ENCODE assay signal across 29 cellular contexts in genomic region chrX:113634565-113634964, GRCh38.
"Had no signal": no experiment of that assay in that cellular context is flagged by ENCODE, and none has a peak within 500 bp of the region (broad histone marks: within the 10 kb centered on the region; RNA-seq: fewer than 3 reads in every experiment).

No MANE protein-coding gene starts in this region.

- H3K27me3 Mint-ChIP-seq: dendritic cell treated with granulocyte-macrophage colony-stimulating factor and Interleukin-4, amounts not matched to agents 40 ng/mL and 50 ng/mL, for 4 days; effector memory CD8-positive, alpha-beta T cell had no signal

- DNase-seq: colonic mucosa; cortex of kidney; dermis blood vessel endothelial cell; dorsolateral prefrontal cortex; effector CD4-positive, alpha-beta T cell; effector CD8-positive, alpha-beta T cell; effector memory CD4-positive, alpha-beta T cell; effector memory CD8-positive, alpha-beta T cell; endodermal cell; erythroblast; esophagus squamous epithelium; foreskin fibroblast; foreskin keratinocyte; foreskin melanocyte; gastrocnemius medialis; glutamatergic neuron; head of caudate nucleus; heart left ventricle; heart right ventricle had no signal

- H3K4me3 Mint-ChIP-seq: dendritic cell treated with granulocyte-macrophage colony-stimulating factor and Interleukin-4, amounts not matched to agents 40 ng/mL and 50 ng/mL, for 4 days; effector memory CD8-positive, alpha-beta T cell; endodermal cell had no signal

- H3K4me3 ChIP-seq: colonic mucosa, coronary artery, dorsolateral prefrontal cortex, esophagus muscularis mucosa, esophagus squamous epithelium, gastrocnemius medialis, gastroesophageal sphincter, heart left ventricle, heart right ventricle had no signal

- H3K9me3 Mint-ChIP-seq: endodermal cell had no signal

- ATAC-seq: effector memory CD8-positive, alpha-beta T cell; esophagus mucosa; foreskin keratinocyte; gastrocnemius medialis; gastroesophageal sphincter; heart left ventricle; heart right ventricle had no signal

- H3K27me3 ChIP-seq: colonic mucosa, esophagus muscularis mucosa, foreskin keratinocyte, gastroesophageal sphincter had no signal

- H3K27ac ChIP-seq: colonic mucosa, coronary artery, dorsolateral prefrontal cortex, epithelial cell of prostate, esophagus muscularis mucosa, esophagus squamous epithelium, foreskin keratinocyte, gastrocnemius medialis, gastroesophageal sphincter, heart left ventricle, heart right ventricle had no signal

- H3K4me1 ChIP-seq: colonic mucosa, esophagus muscularis mucosa, esophagus squamous epithelium, foreskin keratinocyte, gastrocnemius medialis, gastroesophageal sphincter, heart left ventricle, heart right ventricle had no signal

- H3K36me3 ChIP-seq: colonic mucosa, esophagus muscularis mucosa, esophagus squamous epithelium, gastrocnemius medialis, gastroesophageal sphincter, heart left ventricle, heart right ventricle had no signal

- H3K27ac Mint-ChIP-seq: dendritic cell treated with granulocyte-macrophage colony-stimulating factor and Interleukin-4, amounts not matched to agents 40 ng/mL and 50 ng/mL, for 4 days; effector memory CD8-positive, alpha-beta T cell; endodermal cell had no signal

- FAIRE-seq: colon, endometrium, endothelial cell of umbilical vein, frontal cortex had no signal

- H3K9me3 ChIP-seq: colonic mucosa, esophagus muscularis mucosa, esophagus squamous epithelium, gastrocnemius medialis, gastroesophageal sphincter, heart left ventricle, heart right ventricle had no signal
